8 cellular contexts compared by ENCODE assay signal in the genomic region with DNA sequence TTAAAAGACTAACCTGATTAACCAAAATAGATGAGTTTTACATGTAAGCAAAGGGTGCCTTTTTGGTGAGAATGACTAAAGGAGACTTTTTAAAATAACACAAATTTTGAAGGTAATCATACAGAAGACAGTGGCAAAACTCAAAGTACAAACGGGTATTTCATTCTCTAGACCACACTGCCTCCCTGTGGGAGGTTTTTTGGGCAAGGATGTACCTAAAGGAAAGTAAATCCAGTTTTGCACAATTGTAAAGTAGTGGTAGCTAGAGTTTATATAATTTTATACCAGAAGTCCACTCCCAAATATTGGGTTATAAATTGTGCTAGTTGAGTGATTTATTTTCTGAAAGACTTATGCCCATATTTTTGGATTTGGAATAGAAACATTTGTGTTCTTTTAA.
DNase-seq lines count a peak whose midpoint lies in the region; ATAC-seq and TF ChIP-seq lines count a peak whose summit lies in the region.

No MANE protein-coding gene starts in this region.

- H3K36me3 ChIP-seq in BE2C: no peaks in the 10 kb centered on the region
- no peaks in the 10 kb centered on the region for H3K36me3 ChIP-seq in right lobe of liver

- no peak overlapping the region for H3K27ac ChIP-seq in right lobe of liver

- H3K4me3 ChIP-seq in BE2C (ENCODE audit: low read depth, low read length): no peak overlapping the region
- H3K4me3 ChIP-seq in right lobe of liver: no peak overlapping the region

- WGBS in right lobe of liver (ENCODE audit: insufficient coverage, low coverage, low lambda C conversion rate, missing lambda C conversion rate): 23% methylated on average over 1 of the region's 1 CpG

- H3K4me1 ChIP-seq in BE2C (peaks cover 6% of the 10 kb centered on the region), right lobe of liver (no peaks in the 10 kb centered on the region)

- intact Hi-C loops in right lobe of liver (cut with DNase I): no loop called here

- DNase-seq in BE2C: peak; percentile 58
- DNase-seq in HT-29 (ENCODE audit: low spot score): peak; percentile 63
- peak; percentile 43 for DNase-seq in amniotic stem cell (lab: John Stamatoyannopoulos, UW)
- DNase-seq in right lobe of liver: no peak
- no peak for DNase-seq in T-helper 9 cell
- no peak for DNase-seq in activated CD8-positive, alpha-beta memory T cell treated with anti-CD3 and anti-CD28 coated beads, Interleukin-2, amount 50 U/mL, for 48 hours
- no peak for DNase-seq in activated gamma-delta T cell (lab: John Stamatoyannopoulos, UW)
- DNase-seq in NK-92 treated with Interleukin-12 subunit alpha and Interleukin-12 subunit beta, amount 100 ng/mL, for 24 hours (lab: John Stamatoyannopoulos, UW): no peak

- TF ChIP-seq CTCF in BE2C (IDR thresholded peaks at IDR 0.05; ENCODE audit: low read depth, low read length) (peak; percentile 74), right lobe of liver (IDR thresholded peaks at IDR 0.05) (peak in 3 of 4 donors; percentile 14 to 28 (median 24))

- ATAC-seq in right lobe of liver: peak in 1 of 4 donors; percentile 30

- H3K9me3 ChIP-seq in BE2C (no peaks in the 10 kb centered on the region; the same call in 1 of the 2 replicates), right lobe of liver (no peaks in the 10 kb centered on the region)

- TF ChIP-seq POLR2A in right lobe of liver (IDR thresholded peaks at IDR 0.05): no peak

- H3K27me3 ChIP-seq in BE2C: no peaks in the 10 kb centered on the region
- no peaks in the 10 kb centered on the region for H3K27me3 ChIP-seq in right lobe of liver

Comparison
In these comparisons a context has a peak if more than half of its experiments do, and no peak if none do; other contexts are left out.
1. DNase-seq: peak in BE2C (single experiment), HT-29 (single experiment) and amniotic stem cell (single experiment); none in right lobe of liver (0 of 3), T-helper 9 cell (single experiment), activated CD8-positive, alpha-beta memory T cell treated with anti-CD3 and anti-CD28 coated beads, Interleukin-2, amount 50 U/mL, for 48 hours (single experiment), activated gamma-delta T cell (single experiment) and NK-92 treated with Interleukin-12 subunit alpha and Interleukin-12 subunit beta, amount 100 ng/mL, for 24 hours (single experiment).